ENCODE assay signal across 8 cellular contexts in genomic region chr10:43390791-43391190, GRCh38. TPM values are rescaled to one million over a fixed set of nuclear protein-coding genes. Genes with fewer than 3 reads are reported as not detected.
A peak's percentile ranks its signal among the peaks of the same experiment; 100 is the strongest.
DNase-seq lines count a peak whose midpoint lies in the region; TF ChIP-seq lines count a peak whose summit lies in the region.

No MANE protein-coding gene starts in this region.

- peaks cover 81% of the 10 kb centered on the region for H3K4me1 Mint-ChIP-seq in activated CD4-positive, alpha-beta memory T cell treated with anti-CD3 and anti-CD28 coated beads for 36 hours (ENCODE audit: low read depth)
- peaks cover 34% of the 10 kb centered on the region for H3K4me1 Mint-ChIP-seq in progenitor cell of endocrine pancreas (ENCODE audit: low read depth)

- CTCF ChIA-PET in activated CD4-positive, alpha-beta memory T cell treated with anti-CD3 and anti-CD28 coated beads for 36 hours (lab: Charles Lee) = interaction anchor here (0.8 to 2.2 kb wide), 5 partner anchors 10 to 87 kb away, joined by 3 to 5 read pairs (median 4); no protein-coding TSS in a partner anchor

- TF ChIP-seq CTCF in progenitor cell of endocrine pancreas (IDR thresholded peaks at IDR 0.05; ENCODE audit: unreplicated experiment) = peak; percentile 45

- H3K4me3 Mint-ChIP-seq in activated CD4-positive, alpha-beta memory T cell treated with anti-CD3 and anti-CD28 coated beads for 36 hours = no peak overlapping the region
- no peak overlapping the region for H3K4me3 Mint-ChIP-seq in progenitor cell of endocrine pancreas (ENCODE audit: low read depth)

- no peaks in the 10 kb centered on the region for H3K27me3 Mint-ChIP-seq in activated CD4-positive, alpha-beta memory T cell treated with anti-CD3 and anti-CD28 coated beads for 36 hours
- H3K27me3 Mint-ChIP-seq in progenitor cell of endocrine pancreas = no peaks in the 10 kb centered on the region

- H3K27ac Mint-ChIP-seq in activated CD4-positive, alpha-beta memory T cell treated with anti-CD3 and anti-CD28 coated beads for 36 hours = peak overlapping the region; percentile 64
- peak overlapping the region; percentile 39 for H3K27ac Mint-ChIP-seq in progenitor cell of endocrine pancreas

- POLR2A ChIA-PET in activated CD4-positive, alpha-beta memory T cell treated with anti-CD3 and anti-CD28 coated beads for 36 hours (lab: Charles Lee) = interaction anchor here (1.4 kb wide), 1 partner anchor 10 kb away, joined by 3 read pairs; no protein-coding TSS in a partner anchor

- no peaks in the 10 kb centered on the region for H3K9me3 Mint-ChIP-seq in activated CD4-positive, alpha-beta memory T cell treated with anti-CD3 and anti-CD28 coated beads for 36 hours
- no peaks in the 10 kb centered on the region for H3K9me3 Mint-ChIP-seq in progenitor cell of endocrine pancreas (ENCODE audit: low read depth)

- intact Hi-C loops in activated CD4-positive, alpha-beta memory T cell treated with anti-CD3 and anti-CD28 coated beads for 36 hours (cut with micrococcal nuclease) = loop anchor here (10.0 kb wide), 1 partner anchor 756 kb away; the partner anchor contains the start of gene ZNF33B

- DNase-seq in activated T-cell treated with anti-CD3 and anti-CD28 coated beads, Interleukin-2, amount 50 U/mL, for 1 hour = peak; percentile 49
- no peak for DNase-seq in activated T-cell treated with anti-CD3 and anti-CD28 coated beads for 4 hours
- peak; percentile 37 for DNase-seq in activated CD4-positive, alpha-beta memory T cell treated with anti-CD3 and anti-CD28 coated beads for 36 hours
- peak; percentile 81 for DNase-seq in globus pallidus (ENCODE audit: low spot score)
- DNase-seq in progenitor cell of endocrine pancreas (ENCODE audit: low spot score, unreplicated experiment) = no peak
- no peak for DNase-seq in NCI-H226
- no peak for DNase-seq in AML-193 (lab: John Stamatoyannopoulos, UW)
- no peak for DNase-seq in NCI-H510A (lab: John Stamatoyannopoulos, UW)

- H3K36me3 Mint-ChIP-seq in activated CD4-positive, alpha-beta memory T cell treated with anti-CD3 and anti-CD28 coated beads for 36 hours = peaks cover 91% of the 10 kb centered on the region
- peaks cover 52% of the 10 kb centered on the region for H3K36me3 Mint-ChIP-seq in progenitor cell of endocrine pancreas (ENCODE audit: insufficient read depth)

RNA-seq across cellular contexts. Expression of gene HNRNPF, which starts 18.2 kb away (rescaled TPM):
- 100 to 1,000 TPM; 504 to 518 TPM for total RNA-seq in activated CD4-positive, alpha-beta memory T cell treated with anti-CD3 and anti-CD28 coated beads for 36 hours
- 211 and 221 TPM in 2 replicates for total RNA-seq in progenitor cell of endocrine pancreas

RNA-seq across cellular contexts. Expression of gene FXYD4, which starts 19.4 kb away (rescaled TPM):
- total RNA-seq in activated CD4-positive, alpha-beta memory T cell treated with anti-CD3 and anti-CD28 coated beads for 36 hours = not detected
- total RNA-seq in progenitor cell of endocrine pancreas = not detected in 2 replicates

RNA-seq across cellular contexts. Expression of gene ZNF487, which starts 46.1 kb away (rescaled TPM):
- total RNA-seq in activated CD4-positive, alpha-beta memory T cell treated with anti-CD3 and anti-CD28 coated beads for 36 hours = 1 to 10 TPM; 2.2 to 2.6 TPM
- total RNA-seq in progenitor cell of endocrine pancreas = 6.2 and 7.1 TPM in 2 replicates

Comparison
In these comparisons a context has a peak if more than half of its experiments do, and no peak if none do; other contexts are left out.
1. DNase-seq: peak in activated T-cell treated with anti-CD3 and anti-CD28 coated beads, Interleukin-2, amount 50 U/mL, for 1 hour (single experiment), activated CD4-positive, alpha-beta memory T cell treated with anti-CD3 and anti-CD28 coated beads for 36 hours (single experiment) and globus pallidus (single experiment); none in activated T-cell treated with anti-CD3 and anti-CD28 coated beads for 4 hours (single experiment), progenitor cell of endocrine pancreas (single experiment), NCI-H226 (single experiment), AML-193 (0 of 2) and NCI-H510A (single experiment).